7 cellular contexts compared by ENCODE assay signal in genomic region chr19:15774159-15774558, GRCh38. TPM values are rescaled to one million over a fixed set of nuclear protein-coding genes. Genes with fewer than 3 reads are reported as not detected.
"Had no signal": no experiment of that assay in that cellular context is flagged by ENCODE, and none has a peak within 500 bp of the region (broad histone marks: within the 10 kb centered on the region; RNA-seq: fewer than 3 reads in every experiment).

No MANE protein-coding gene starts in this region.

RNA-seq across cellular contexts. Expression of gene OR10H5, which starts 13.3 kb away (rescaled TPM):
- total RNA-seq: GM23248, GM23338, H1, H4, H7, H9, HFFc6 had no signal
- polyA plus RNA-seq: GM23248, GM23338, H1 had no signal

RNA-seq across cellular contexts. Expression of gene OR10H3, which starts 36.4 kb away (rescaled TPM):
- total RNA-seq: GM23248, GM23338, H1, H4, H7, H9, HFFc6 had no signal
- polyA plus RNA-seq: GM23248, GM23338, H1 had no signal

RNA-seq across cellular contexts. Expression of gene OR10H1, which starts 41.3 kb away (rescaled TPM):
- total RNA-seq: GM23248, GM23338, H1, H4, H7, H9, HFFc6 had no signal
- polyA plus RNA-seq: GM23248, GM23338, H1 had no signal

RNA-seq across cellular contexts. Expression of gene OR10H2, which starts 46.3 kb away (rescaled TPM):
- total RNA-seq: GM23248, GM23338, H1, H4, H7, H9, HFFc6 had no signal
- polyA plus RNA-seq: GM23248, GM23338, H1 had no signal
